11 cellular contexts compared by ENCODE assay signal in the genomic region with DNA sequence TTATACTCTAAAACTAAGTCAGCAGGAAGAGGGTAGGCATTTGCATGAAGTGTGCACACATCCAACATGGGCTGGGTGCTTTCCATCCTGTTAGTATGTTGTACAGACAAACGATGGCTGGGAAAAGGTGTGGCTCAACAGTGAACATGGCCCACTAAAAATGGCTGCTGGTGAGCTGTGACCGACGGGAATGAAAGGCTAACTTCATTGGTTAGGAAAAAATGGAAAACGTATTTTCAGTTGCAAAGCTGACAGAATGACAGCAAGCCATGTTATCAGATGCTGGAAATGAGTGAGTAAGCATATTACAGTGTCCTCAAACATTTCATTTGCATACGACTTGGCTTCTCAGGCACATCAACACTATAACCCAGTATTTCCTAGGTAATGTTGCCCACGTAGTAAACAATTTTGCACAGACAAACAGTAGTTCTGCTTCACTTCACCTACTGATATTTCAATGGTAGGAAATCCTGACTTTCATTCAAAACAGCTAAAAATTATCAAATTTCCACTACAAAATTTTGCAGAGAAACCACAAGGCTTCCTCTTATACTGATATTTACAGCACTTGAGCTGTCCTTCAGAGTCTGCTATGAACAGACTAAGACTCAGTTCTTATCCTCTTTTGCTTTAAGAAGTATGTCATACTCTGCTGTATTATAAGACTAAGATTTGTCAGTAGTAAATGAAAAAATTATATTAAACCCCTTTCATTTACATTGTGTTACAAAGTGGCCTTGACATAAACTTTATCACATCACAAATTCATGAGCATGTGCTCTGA.
DNase-seq lines count a peak whose midpoint lies in the region; ATAC-seq lines count a peak whose summit lies in the region.
"Had no signal": no experiment of that assay in that cellular context is flagged by ENCODE, and none has a peak within 500 bp of the region (broad histone marks: within the 10 kb centered on the region; RNA-seq: fewer than 3 reads in every experiment).

No MANE protein-coding gene starts in this region.

- DNase-seq in activated naive CD4-positive, alpha-beta T cell treated with anti-CD3 and anti-CD28 coated beads, Interleukin-2, amount 50 U/mL, for 72 hours (ENCODE audit: low spot score in 2 of 2) = no peak
- DNase-seq in putamen (ENCODE audit: low spot score) = no peak
- no peak for DNase-seq in NCI-H510A treated with DMSO at 0.1 percent for 48 hours (lab: John Stamatoyannopoulos, UW)
- no peak for DNase-seq in dedifferentiated amniotic fluid mesenchymal stem cell (ENCODE audit: extremely low spot score)
- DNase-seq in NCI-H748 (lab: John Stamatoyannopoulos, UW; ENCODE audit: unreplicated experiment) = no peak
- DNase-seq: HFFc6, tibial artery had no signal

- peak overlapping the region in 8 of 11 experiments; percentile 3 to 58 (median 16); a peak in 9 of 22 replicates for H3K9ac ChIP-seq in BLaER1 treated with 17β-estradiol and CSF1 and Interleukin-3, amounts not matched to agents 10 nM and 100 nM

- peak overlapping the region; percentile 37 to 87 (median 72) for H3K4me2 ChIP-seq in BLaER1 treated with 17β-estradiol and CSF1 and Interleukin-3, amounts not matched to agents 10 nM and 100 nM

- peaks cover 13 to 42% (median 18%) of the 10 kb centered on the region in 11 experiments for H3K9me3 ChIP-seq in BLaER1 treated with 17β-estradiol and CSF1 and Interleukin-3, amounts not matched to agents 10 nM and 100 nM (replicated peaks in 1 of 11)
- H3K9me3 ChIP-seq: Peyer's patch, tibial artery had no signal

- H3K9me3 Mint-ChIP-seq in activated naive CD4-positive, alpha-beta T cell treated with anti-CD3 and anti-CD28 coated beads, Interleukin-2, amount 50 U/mL, for 72 hours = no peaks in the 10 kb centered on the region
- H3K9me3 Mint-ChIP-seq: HFFc6 had no signal

- peaks cover 41 to 59% of the 10 kb centered on the region in 2 donors for H3K36me3 Mint-ChIP-seq in activated naive CD4-positive, alpha-beta T cell treated with anti-CD3 and anti-CD28 coated beads, Interleukin-2, amount 50 U/mL, for 72 hours

- no peaks in the 10 kb centered on the region for H3K27me3 ChIP-seq in BLaER1 treated with 17β-estradiol and CSF1 and Interleukin-3, amounts not matched to agents 10 nM and 100 nM
- H3K27me3 ChIP-seq: Peyer's patch, tibial artery had no signal

- H3K27ac ChIP-seq in BLaER1 treated with 17β-estradiol and CSF1 and Interleukin-3, amounts not matched to agents 10 nM and 100 nM = peak overlapping the region in 9 of 11 experiments; percentile 24 to 71 (median 47); a peak in 16 of 22 replicates
- H3K27ac ChIP-seq: tibial artery had no signal

- peaks cover 1 to 47% (median 18%) of the 10 kb centered on the region in 11 experiments; a peak in 19 of 22 replicates for H3K36me3 ChIP-seq in BLaER1 treated with 17β-estradiol and CSF1 and Interleukin-3, amounts not matched to agents 10 nM and 100 nM

- H4K20me1 ChIP-seq in BLaER1 treated with 17β-estradiol and CSF1 and Interleukin-3, amounts not matched to agents 10 nM and 100 nM = no peaks in the 10 kb centered on the region

- peak overlapping the region in 2 of 10 experiments; percentile 8 to 18; a peak in 2 of 20 replicates for H3K4me3 ChIP-seq in BLaER1 treated with 17β-estradiol and CSF1 and Interleukin-3, amounts not matched to agents 10 nM and 100 nM
- H3K4me3 ChIP-seq: Peyer's patch, tibial artery had no signal

- H3K27ac Mint-ChIP-seq in activated naive CD4-positive, alpha-beta T cell treated with anti-CD3 and anti-CD28 coated beads, Interleukin-2, amount 50 U/mL, for 72 hours = peak overlapping the region; percentile 96 to 98
- H3K27ac Mint-ChIP-seq: HFFc6 had no signal

- H3K4me1 ChIP-seq in BLaER1 treated with 17β-estradiol and CSF1 and Interleukin-3, amounts not matched to agents 10 nM and 100 nM = peaks cover 29 to 93% (median 71%) of the 10 kb centered on the region in 10 experiments
- H3K4me1 ChIP-seq: tibial artery had no signal

- peak; percentile 54 for ATAC-seq in GM18907 (IDR thresholded peaks at IDR 0.05; ENCODE audit: unreplicated experiment)
- ATAC-seq in HG03521 (IDR thresholded peaks at IDR 0.05; ENCODE audit: unreplicated experiment) = peak; percentile 45
- ATAC-seq in activated naive CD4-positive, alpha-beta T cell treated with anti-CD3 and anti-CD28 coated beads, Interleukin-2, amount 50 U/mL, for 72 hours = peak; percentile 39 to 57
